ENCODE assay signal across 8 cellular contexts in the genomic region with DNA sequence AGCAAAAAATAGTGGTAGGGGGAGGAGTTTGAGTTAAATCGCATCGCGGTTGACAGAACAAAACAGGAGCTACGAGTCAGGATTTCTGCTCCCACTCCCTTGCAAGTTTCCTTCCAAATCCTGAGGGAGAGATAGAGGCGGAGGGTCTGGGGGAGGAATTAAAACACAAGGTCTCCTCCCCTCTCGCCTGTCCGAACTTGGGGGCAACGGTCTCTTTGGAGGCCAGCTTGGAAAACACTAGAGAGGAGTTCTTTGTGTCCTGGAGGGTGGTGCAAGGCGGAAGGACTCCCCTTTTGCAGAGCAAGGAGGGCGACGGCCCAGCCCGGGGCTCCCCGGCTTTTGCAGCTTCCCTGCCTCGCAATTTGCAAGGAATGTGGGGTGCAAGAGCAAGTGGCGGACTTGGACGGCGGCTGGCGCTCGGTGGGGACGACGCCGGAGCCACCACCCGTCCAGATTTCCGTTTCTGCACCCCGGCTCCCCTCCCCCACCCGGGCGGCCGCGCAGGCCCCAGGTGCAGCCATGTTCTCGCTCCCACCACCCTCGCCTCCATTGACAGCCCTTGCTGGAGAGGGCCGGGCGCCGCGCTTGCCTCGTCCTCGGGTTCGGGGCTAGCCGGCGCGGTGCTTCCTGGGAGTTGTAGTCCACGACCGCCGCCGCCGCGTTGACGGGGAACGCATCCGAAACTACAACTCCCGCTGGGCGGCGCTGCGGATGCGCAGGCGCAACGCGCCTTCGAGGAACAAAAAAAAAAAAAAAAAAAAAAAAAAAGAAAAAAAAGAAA. TPM values are rescaled to one million over a fixed set of nuclear protein-coding genes. Genes with fewer than 3 reads are reported as not detected.
DNase-seq lines count a peak whose midpoint lies in the region; TF ChIP-seq lines count a peak whose summit lies in the region.

No MANE protein-coding gene starts in this region.

- peaks cover 18% of the 10 kb centered on the region for H3K36me3 Mint-ChIP-seq in stimulated activated naive CD8-positive, alpha-beta T cell treated with anti-CD3 and anti-CD28 coated beads, Interleukin-15, Interleukin-2, amounts not matched to agents 100 ng/mL and 50 ng/mL, for 24 hours (ENCODE audit: low read depth)

- no peak for TF ChIP-seq CTCF in neural cell (IDR thresholded peaks at IDR 0.05; ENCODE audit: poor library complexity, severe bottlenecking)

- TF ChIP-seq RAD21 in neural cell (conservative IDR thresholded peaks at IDR 0.05), result no peak

- H3K9me3 Mint-ChIP-seq in stimulated activated naive CD8-positive, alpha-beta T cell treated with anti-CD3 and anti-CD28 coated beads, Interleukin-15, Interleukin-2, amounts not matched to agents 100 ng/mL and 50 ng/mL, for 24 hours, result no peaks in the 10 kb centered on the region

- H3K4me3 ChIP-seq in H7 (ENCODE audit: insufficient read depth, low read depth, low read length) (peak overlapping the region; percentile 87), neural cell (ENCODE audit: low read length) (peak overlapping the region; percentile 91)

- peaks cover 60% of the 10 kb centered on the region for H3K4me1 Mint-ChIP-seq in stimulated activated naive CD8-positive, alpha-beta T cell treated with anti-CD3 and anti-CD28 coated beads, Interleukin-15, Interleukin-2, amounts not matched to agents 100 ng/mL and 50 ng/mL, for 24 hours (ENCODE audit: low read depth)

- H3K9me3 ChIP-seq in neural cell (ENCODE audit: low read length), result no peaks in the 10 kb centered on the region

- H3K79me2 ChIP-seq in neural cell (replicated peaks; ENCODE audit: insufficient read depth, low read length), result peaks cover 36% of the 10 kb centered on the region

- H3K27me3 ChIP-seq in H7 (ENCODE audit: control insufficient read depth, insufficient read depth, low read length) (no peaks in the 10 kb centered on the region), neural cell (ENCODE audit: insufficient read depth, low read depth, low read length) (no peaks in the 10 kb centered on the region)

- peak; percentile 70 for TF ChIP-seq POLR2A in Raji (IDR thresholded peaks at IDR 0.05; ENCODE audit: insufficient read depth, low read depth, low read length)

- H4K20me1 ChIP-seq in neural cell (ENCODE audit: insufficient read depth), result peaks cover 7% of the 10 kb centered on the region

- in situ Hi-C loops in G401 (cut with HindIII; ENCODE audit: low sequenced_read_pairs), result no loop called here

- no peaks in the 10 kb centered on the region for H3K9me2 ChIP-seq in neural cell (ENCODE audit: insufficient read depth, low read length)

- peak; percentile 96 for DNase-seq in G401 (ENCODE audit: low spot score)
- DNase-seq in H7, result peak; percentile 96
- DNase-seq in M059J (ENCODE audit: low read depth), result peak; percentile 97
- peak; percentile 99 for DNase-seq in activated effector memory CD4-positive, alpha-beta T cell treated with anti-CD3 and anti-CD28 coated beads, Interleukin-2, amount 50 U/mL, for 16 hours
- DNase-seq in fibroblast of the conjunctiva (ENCODE audit: low read depth), result peak; percentile 95

- peak overlapping the region; percentile 95 for H2AFZ ChIP-seq in neural cell (ENCODE audit: low read depth, low read length)

- no peaks in the 10 kb centered on the region for H3K27me3 Mint-ChIP-seq in stimulated activated naive CD8-positive, alpha-beta T cell treated with anti-CD3 and anti-CD28 coated beads, Interleukin-15, Interleukin-2, amounts not matched to agents 100 ng/mL and 50 ng/mL, for 24 hours

- peak overlapping the region; percentile 100 for H3K27ac ChIP-seq in neural cell (ENCODE audit: low read length)

- peak; percentile 57 for TF ChIP-seq EP300 in neural cell (conservative IDR thresholded peaks at IDR 0.05; ENCODE audit: poor library complexity, severe bottlenecking)

- H3K27ac Mint-ChIP-seq in stimulated activated naive CD8-positive, alpha-beta T cell treated with anti-CD3 and anti-CD28 coated beads, Interleukin-15, Interleukin-2, amounts not matched to agents 100 ng/mL and 50 ng/mL, for 24 hours, result peak overlapping the region; percentile 93

- H3K36me3 ChIP-seq in H7 (replicated peaks; ENCODE audit: control insufficient read depth, insufficient read depth, low read length) (no peaks in the 10 kb centered on the region), neural cell (ENCODE audit: insufficient read depth, low read length) (no peaks in the 10 kb centered on the region)

- H3K4me2 ChIP-seq in neural cell (ENCODE audit: low read length), result peak overlapping the region; percentile 99

- peak overlapping the region; percentile 99 for H3K9ac ChIP-seq in neural cell (ENCODE audit: low read length)

- peak overlapping the region; percentile 82 for H3K4me3 Mint-ChIP-seq in stimulated activated naive CD8-positive, alpha-beta T cell treated with anti-CD3 and anti-CD28 coated beads, Interleukin-15, Interleukin-2, amounts not matched to agents 100 ng/mL and 50 ng/mL, for 24 hours

- no peaks in the 10 kb centered on the region for H3F3A ChIP-seq in neural cell (ENCODE audit: insufficient read depth, low read length, poor library complexity, severe bottlenecking)

TF ChIP-seq in neural cell, 6 proteins besides CTCF, POLR2A, EP300 and RAD21:
- TF ChIP-seq, protein P1, sequence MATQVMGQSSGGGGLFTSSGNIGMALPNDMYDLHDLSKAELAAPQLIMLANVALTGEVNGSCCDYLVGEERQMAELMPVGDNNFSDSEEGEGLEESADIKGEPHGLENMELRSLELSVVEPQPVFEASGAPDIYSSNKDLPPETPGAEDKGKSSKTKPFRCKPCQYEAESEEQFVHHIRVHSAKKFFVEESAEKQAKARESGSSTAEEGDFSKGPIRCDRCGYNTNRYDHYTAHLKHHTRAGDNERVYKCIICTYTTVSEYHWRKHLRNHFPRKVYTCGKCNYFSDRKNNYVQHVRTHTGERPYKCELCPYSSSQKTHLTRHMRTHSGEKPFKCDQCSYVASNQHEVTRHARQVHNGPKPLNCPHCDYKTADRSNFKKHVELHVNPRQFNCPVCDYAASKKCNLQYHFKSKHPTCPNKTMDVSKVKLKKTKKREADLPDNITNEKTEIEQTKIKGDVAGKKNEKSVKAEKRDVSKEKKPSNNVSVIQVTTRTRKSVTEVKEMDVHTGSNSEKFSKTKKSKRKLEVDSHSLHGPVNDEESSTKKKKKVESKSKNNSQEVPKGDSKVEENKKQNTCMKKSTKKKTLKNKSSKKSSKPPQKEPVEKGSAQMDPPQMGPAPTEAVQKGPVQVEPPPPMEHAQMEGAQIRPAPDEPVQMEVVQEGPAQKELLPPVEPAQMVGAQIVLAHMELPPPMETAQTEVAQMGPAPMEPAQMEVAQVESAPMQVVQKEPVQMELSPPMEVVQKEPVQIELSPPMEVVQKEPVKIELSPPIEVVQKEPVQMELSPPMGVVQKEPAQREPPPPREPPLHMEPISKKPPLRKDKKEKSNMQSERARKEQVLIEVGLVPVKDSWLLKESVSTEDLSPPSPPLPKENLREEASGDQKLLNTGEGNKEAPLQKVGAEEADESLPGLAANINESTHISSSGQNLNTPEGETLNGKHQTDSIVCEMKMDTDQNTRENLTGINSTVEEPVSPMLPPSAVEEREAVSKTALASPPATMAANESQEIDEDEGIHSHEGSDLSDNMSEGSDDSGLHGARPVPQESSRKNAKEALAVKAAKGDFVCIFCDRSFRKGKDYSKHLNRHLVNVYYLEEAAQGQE (IDR thresholded peaks at IDR 0.05; ENCODE audit: borderline replicate concordance), result peak; percentile 90
- TF ChIP-seq POLR2AphosphoS5 (IDR thresholded peaks at IDR 0.05) (peak; percentile 90), MXI1 (conservative IDR thresholded peaks at IDR 0.05; ENCODE audit: poor library complexity, severe bottlenecking) (peak; percentile 43), TAF1 (IDR thresholded peaks at IDR 0.05; ENCODE audit: low read depth) (peak; percentile 98), SMC3 (conservative IDR thresholded peaks at IDR 0.05; ENCODE audit: poor library complexity) (no peak), EZH2 (IDR thresholded peaks at IDR 0.05; ENCODE audit: borderline replicate concordance, insufficient read depth, low read length, poor library complexity, severe bottlenecking) (no peak)
TF ChIP-seq in neural cell: peak in this region for 4.

RNA-seq across cellular contexts. Expression of a gene that starts 0.4 kb away (rescaled TPM):
- 61.6 and 105 TPM in 2 replicates for total RNA-seq in G401 (2014; rRNA removed; shearing (Covaris generic))
- total RNA-seq in H7 (2014; rRNA removed; shearing (Covaris generic)), result 152 and 199 TPM in 2 replicates
- total RNA-seq in M059J (2014; rRNA removed; shearing (Covaris generic)), result 92.8 and 156 TPM in 2 replicates
- 274 and 562 TPM in 2 replicates for polyA plus RNA-seq in neural cell
- polyA minus RNA-seq in neural cell, result 381 and 433 TPM in 2 replicates

Comparison
In these comparisons a context has a peak if more than half of its experiments do, and no peak if none do; other contexts are left out.
1. Peak in every context shown above with its lines: DNase-seq, H3K4me3 ChIP-seq and H3K27ac ChIP-seq.